Comparison of ENCODE assay signal across 12 cellular contexts in genomic region chr13:30346789-30347167, GRCh38. TPM values are rescaled to one million over a fixed set of nuclear protein-coding genes. Genes with fewer than 3 reads are reported as not detected.
A peak's percentile ranks its signal among the peaks of the same experiment; 100 is the strongest.
DNase-seq lines count a peak whose midpoint lies in the region; ATAC-seq and TF ChIP-seq lines count a peak whose summit lies in the region.
"Had no signal": no experiment of that assay in that cellular context is flagged by ENCODE, and none has a peak within 500 bp of the region (broad histone marks: within the 10 kb centered on the region; RNA-seq: fewer than 3 reads in every experiment).

No MANE protein-coding gene starts in this region.

- peaks cover 33% of the 10 kb centered on the region for H3K4me1 Mint-ChIP-seq in activated T-cell treated with anti-CD3 and anti-CD28 coated beads, Interleukin-2, amount 50 U/mL, for 24 hours (ENCODE audit: low read depth)
- H3K4me1 Mint-ChIP-seq in activated B cell treated with CpG ODN at 0.5 μM for 24 hours, result peaks cover 29% of the 10 kb centered on the region
- peaks cover 28% of the 10 kb centered on the region for H3K4me1 Mint-ChIP-seq in stimulated activated memory B cell treated with anti-CD40 and anti-IgM and Interleukin-4, amounts not matched to agents 10 μg/mL and 1 μg/mL and 100 μg/mL, for 72 hours
- H3K4me1 Mint-ChIP-seq: endodermal cell had no signal

- ATAC-seq in HG02678 (IDR thresholded peaks at IDR 0.05; ENCODE audit: unreplicated experiment) (peak; percentile 26), activated B cell treated with CpG ODN at 0.5 μM for 24 hours (ENCODE audit: low read depth) (peak; percentile 40)
- peak; percentile 73 for ATAC-seq in stimulated activated memory B cell treated with anti-CD40 and anti-IgM and Interleukin-4, amounts not matched to agents 10 μg/mL and 1 μg/mL and 100 μg/mL, for 72 hours
- ATAC-seq: Panc1 had no signal

- H3K36me3 ChIP-seq in esophagus muscularis mucosa, result no peaks in the 10 kb centered on the region

- intact Hi-C loops in activated B cell treated with CpG ODN at 0.5 μM for 24 hours (cut with micrococcal nuclease), result no loop called here
- intact Hi-C loops in lower leg skin (cut with DNase I; ENCODE audit: low total_unique reads), result no loop called here
- intact Hi-C loops in esophagus muscularis mucosa (cut with DNase I), result no loop called here

- CTCF ChIA-PET in activated B cell treated with CpG ODN at 0.5 μM for 24 hours (lab: Charles Lee), result interaction anchor here (0.8 kb wide), 1 partner anchor 8 kb away, joined by 3 read pairs; no protein-coding TSS in a partner anchor

- no peak overlapping the region for H3K27ac ChIP-seq in esophagus muscularis mucosa (replicated peaks in 1 of 4)
- H3K27ac ChIP-seq: skin epidermis had no signal

- TF ChIP-seq EP300 in esophagus muscularis mucosa (IDR thresholded peaks at IDR 0.05), result no peak

- no peaks in the 10 kb centered on the region for H3K27me3 Mint-ChIP-seq in activated T-cell treated with anti-CD3 and anti-CD28 coated beads, Interleukin-2, amount 50 U/mL, for 24 hours
- no peaks in the 10 kb centered on the region for H3K27me3 Mint-ChIP-seq in activated B cell treated with CpG ODN at 0.5 μM for 24 hours
- H3K27me3 Mint-ChIP-seq in stimulated activated memory B cell treated with anti-CD40 and anti-IgM and Interleukin-4, amounts not matched to agents 10 μg/mL and 1 μg/mL and 100 μg/mL, for 72 hours, result no peaks in the 10 kb centered on the region

- POLR2A ChIA-PET in activated B cell treated with CpG ODN at 0.5 μM for 24 hours (lab: Charles Lee), result interaction anchor here (0.6 to 1.1 kb wide), 4 partner anchors 27 to 315 kb away, joined by 3 to 4 read pairs (median 3); no protein-coding TSS in a partner anchor

- H3K36me3 Mint-ChIP-seq in activated T-cell treated with anti-CD3 and anti-CD28 coated beads, Interleukin-2, amount 50 U/mL, for 24 hours (ENCODE audit: low read depth), result no peaks in the 10 kb centered on the region
- H3K36me3 Mint-ChIP-seq in activated B cell treated with CpG ODN at 0.5 μM for 24 hours (ENCODE audit: low read depth), result peaks cover 22% of the 10 kb centered on the region
- peaks cover 24% of the 10 kb centered on the region for H3K36me3 Mint-ChIP-seq in stimulated activated memory B cell treated with anti-CD40 and anti-IgM and Interleukin-4, amounts not matched to agents 10 μg/mL and 1 μg/mL and 100 μg/mL, for 72 hours

- DNase-seq in activated T-cell treated with anti-CD3 and anti-CD28 coated beads, Interleukin-2, amount 50 U/mL, for 24 hours, result no peak
- DNase-seq in activated T-cell treated with anti-CD3 and anti-CD28 coated beads for 4 hours, result no peak
- DNase-seq in activated B cell treated with CpG ODN at 0.5 μM for 24 hours, result no peak
- no peak for DNase-seq in RKO (ENCODE audit: low spot score)
- DNase-seq in lower leg skin (ENCODE audit: low spot score in 2 of 2), result no peak
- no peak for DNase-seq in esophagus muscularis mucosa (ENCODE audit: extremely low spot score)
- DNase-seq: endodermal cell, NCI-H187 treated with DMSO at 0.1 percent for 48 hours had no signal

- H3K4me3 Mint-ChIP-seq in activated T-cell treated with anti-CD3 and anti-CD28 coated beads, Interleukin-2, amount 50 U/mL, for 24 hours, result no peak overlapping the region
- peak overlapping the region; percentile 39 for H3K4me3 Mint-ChIP-seq in activated B cell treated with CpG ODN at 0.5 μM for 24 hours
- peak overlapping the region; percentile 15 for H3K4me3 Mint-ChIP-seq in stimulated activated memory B cell treated with anti-CD40 and anti-IgM and Interleukin-4, amounts not matched to agents 10 μg/mL and 1 μg/mL and 100 μg/mL, for 72 hours
- H3K4me3 Mint-ChIP-seq: endodermal cell had no signal

- TF ChIP-seq POLR2A in lower leg skin (IDR thresholded peaks at IDR 0.05), result no peak
- TF ChIP-seq POLR2A in esophagus muscularis mucosa (IDR thresholded peaks at IDR 0.05; ENCODE audit: low read depth), result no peak

- 77 to 86% methylated on average over 4 of the region's 4 CpGs for WGBS in lower leg skin, 2 donors
- whole genome bisulfite sequencing in esophagus muscularis mucosa, result 80% methylated on average over 4 of the region's 4 CpGs

- no peak overlapping the region for H3K4me3 ChIP-seq in lower leg skin (ENCODE audit: low read depth, poor library complexity, severe bottlenecking)
- no peak overlapping the region for H3K4me3 ChIP-seq in esophagus muscularis mucosa
- H3K4me3 ChIP-seq: skin epidermis had no signal

- peaks cover 9 to 14% (median 11%) of the 10 kb centered on the region in 4 donors for H3K4me1 ChIP-seq in esophagus muscularis mucosa

- H3K9me3 ChIP-seq in esophagus muscularis mucosa, result no peaks in the 10 kb centered on the region

- no peaks in the 10 kb centered on the region for H3K9me3 Mint-ChIP-seq in activated T-cell treated with anti-CD3 and anti-CD28 coated beads, Interleukin-2, amount 50 U/mL, for 24 hours
- H3K9me3 Mint-ChIP-seq in activated B cell treated with CpG ODN at 0.5 μM for 24 hours, result no peaks in the 10 kb centered on the region
- no peaks in the 10 kb centered on the region for H3K9me3 Mint-ChIP-seq in stimulated activated memory B cell treated with anti-CD40 and anti-IgM and Interleukin-4, amounts not matched to agents 10 μg/mL and 1 μg/mL and 100 μg/mL, for 72 hours
- H3K9me3 Mint-ChIP-seq: endodermal cell had no signal

- peak overlapping the region; percentile 80 for H3K27ac Mint-ChIP-seq in activated T-cell treated with anti-CD3 and anti-CD28 coated beads, Interleukin-2, amount 50 U/mL, for 24 hours
- peak overlapping the region; percentile 1 for H3K27ac Mint-ChIP-seq in activated B cell treated with CpG ODN at 0.5 μM for 24 hours
- peak overlapping the region; percentile 8 for H3K27ac Mint-ChIP-seq in stimulated activated memory B cell treated with anti-CD40 and anti-IgM and Interleukin-4, amounts not matched to agents 10 μg/mL and 1 μg/mL and 100 μg/mL, for 72 hours
- H3K27ac Mint-ChIP-seq: endodermal cell had no signal

- TF ChIP-seq CTCF in activated B cell treated with CpG ODN at 0.5 μM for 24 hours (IDR thresholded peaks at IDR 0.05) (no peak), lower leg skin (IDR thresholded peaks at IDR 0.05) (no peak), esophagus muscularis mucosa (IDR thresholded peaks at IDR 0.05) (no peak)

- no peaks in the 10 kb centered on the region for H3K27me3 ChIP-seq in esophagus muscularis mucosa

RNA-seq across cellular contexts. Expression of gene KATNAL1, which starts 39.4 kb away (rescaled TPM):
- total RNA-seq in activated B cell treated with CpG ODN at 0.5 μM for 24 hours, result 11.6 and 13.4 TPM in 2 replicates
- 10 to 100 TPM in 1 of 4 donors, 1 to 10 TPM in 3; 3.1 to 15.2 (median 4.2) TPM for total RNA-seq in lower leg skin
- 10 to 100 TPM; 30.6 to 43.0 (median 40.0) TPM for total RNA-seq in esophagus muscularis mucosa

Comparison
In these comparisons a context has a peak if more than half of its experiments do, and no peak if none do; other contexts are left out.
1. H3K27ac Mint-ChIP-seq: peak in every context shown above with its lines; median percentile 80 in activated T-cell treated with anti-CD3 and anti-CD28 coated beads, Interleukin-2, amount 50 U/mL, for 24 hours; 8 in stimulated activated memory B cell treated with anti-CD40 and anti-IgM and Interleukin-4, amounts not matched to agents 10 μg/mL and 1 μg/mL and 100 μg/mL, for 72 hours; 1 in activated B cell treated with CpG ODN at 0.5 μM for 24 hours.